In genomic region chr3:89216021-89216739, GRCh38 we compare ENCODE assay signal across 14 cellular contexts.
DNase-seq lines count a peak whose midpoint lies in the region; ATAC-seq and TF ChIP-seq lines count a peak whose summit lies in the region.
"Had no signal": no experiment of that assay in that cellular context is flagged by ENCODE, and none has a peak within 500 bp of the region (broad histone marks: within the 10 kb centered on the region; RNA-seq: fewer than 3 reads in every experiment).

No MANE protein-coding gene starts in this region.

- H3K4me3 ChIP-seq in hepatocyte: no peak overlapping the region
- H3K4me3 ChIP-seq: BLaER1 treated with 17β-estradiol and CSF1 and Interleukin-3, amounts not matched to agents 10 nM and 100 nM; SJSA1 had no signal

- H4K20me1 ChIP-seq in hepatocyte (ENCODE audit: insufficient read depth, poor library complexity, severe bottlenecking): no peaks in the 10 kb centered on the region

- no peaks in the 10 kb centered on the region for H3K79me2 ChIP-seq in hepatocyte

- no peaks in the 10 kb centered on the region for H3K9me2 ChIP-seq in hepatocyte (replicated peaks; ENCODE audit: insufficient read depth)

- TF ChIP-seq CTCF in hepatocyte (IDR thresholded peaks at IDR 0.05; ENCODE audit: poor library complexity) (no peak), GM20000 (IDR thresholded peaks at IDR 0.05; ENCODE audit: extremely low read depth, missing control alignments) (no peak)

- H3K36me3 Mint-ChIP-seq in T-cell: no peaks in the 10 kb centered on the region

- peaks cover 11% of the 10 kb centered on the region for H3K4me1 ChIP-seq in hepatocyte (ENCODE audit: insufficient read depth)
- H3K4me1 ChIP-seq: SJSA1 had no signal

- CTCF ChIA-PET in T-cell (lab: Charles Lee): no interaction called here

- no peaks in the 10 kb centered on the region for H3K4me1 Mint-ChIP-seq in T-cell

- no peaks in the 10 kb centered on the region for H3K27me3 Mint-ChIP-seq in T-cell

- H3K4me2 ChIP-seq in hepatocyte: peak overlapping the region; percentile 50

- DNase-seq in HT1080 (ENCODE audit: low read depth) (peak; percentile 7), astrocyte of the hippocampus (ENCODE audit: low read depth, low spot score) (peak; percentile 17), hepatocyte (ENCODE audit: low spot score) (no peak), T-cell (no peak), GM20000 (ENCODE audit: low spot score) (no peak), hepatic stellate cell (ENCODE audit: low spot score) (no peak)
- DNase-seq: EL, NCI-H1436, NCI-H226, NCI-H69, PC-3 had no signal

- POLR2A ChIA-PET in T-cell (lab: Charles Lee): no interaction called here

- no peak for ATAC-seq in T-cell (replicated peaks in 1 of 4)
- no peak for ATAC-seq in HG02870 (IDR thresholded peaks at IDR 0.05; ENCODE audit: unreplicated experiment)
- ATAC-seq: PC-3 had no signal

- no peaks in the 10 kb centered on the region for H3K36me3 ChIP-seq in hepatocyte (replicated peaks; ENCODE audit: insufficient read depth, low read depth)
- H3K36me3 ChIP-seq: SJSA1 had no signal

- H2AFZ ChIP-seq in hepatocyte: no peak overlapping the region

- H3K9me3 Mint-ChIP-seq in T-cell: peaks cover 0 to 10% (median 6%) of the 10 kb centered on the region in 3 donors

- H3K27ac ChIP-seq in hepatocyte: peak overlapping the region; percentile 40
- H3K27ac ChIP-seq: BLaER1 treated with 17β-estradiol and CSF1 and Interleukin-3, amounts not matched to agents 10 nM and 100 nM; SJSA1 had no signal

- no peak overlapping the region for H3K27ac Mint-ChIP-seq in T-cell

- H3K9me3 ChIP-seq in hepatocyte (ENCODE audit: low read depth): no peaks in the 10 kb centered on the region
- H3K9me3 ChIP-seq: SJSA1 had no signal

- H3K4me3 Mint-ChIP-seq in T-cell: no peak overlapping the region

- H3K27me3 ChIP-seq in hepatocyte: no peaks in the 10 kb centered on the region
- H3K27me3 ChIP-seq: BLaER1 treated with 17β-estradiol and CSF1 and Interleukin-3, amounts not matched to agents 10 nM and 100 nM; SJSA1 had no signal

- 61% methylated on average over 2 of the region's 2 CpGs for WGBS in hepatocyte (ENCODE audit: low lambda C conversion rate, missing lambda C conversion rate)

Comparison
In these comparisons a context has a peak if more than half of its experiments do, and no peak if none do; other contexts are left out.
1. DNase-seq: peak in HT1080 (single experiment) and astrocyte of the hippocampus (single experiment); none in hepatocyte (single experiment), T-cell (0 of 34), GM20000 (single experiment) and hepatic stellate cell (single experiment).